ENCODE assay signal across 9 cellular contexts in the genomic region with DNA sequence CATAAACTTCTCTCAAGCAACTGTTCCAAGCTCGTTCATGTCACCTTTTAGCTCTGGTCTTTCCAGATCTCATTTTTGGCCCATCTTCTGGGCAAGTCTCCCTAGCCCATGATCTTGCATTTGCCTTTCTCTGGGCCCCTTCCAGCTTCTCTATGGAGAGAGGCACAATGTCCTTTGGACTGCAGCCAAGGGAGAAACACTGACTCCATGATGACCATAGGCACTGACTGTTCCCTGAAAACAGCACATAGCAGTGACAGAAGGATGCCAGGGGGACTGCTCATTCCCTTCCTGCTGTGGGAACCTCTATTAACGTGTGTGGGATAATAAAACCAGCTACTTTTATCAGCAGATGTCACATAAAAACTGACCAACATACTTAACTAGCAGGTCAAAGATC.
DNase-seq lines count a peak whose midpoint lies in the region; ATAC-seq, FAIRE-seq and TF ChIP-seq lines count a peak whose summit lies in the region.
"Had no signal": no experiment of that assay in that cellular context is flagged by ENCODE, and none has a peak within 500 bp of the region (broad histone marks: within the 10 kb centered on the region; RNA-seq: fewer than 3 reads in every experiment).

No MANE protein-coding gene starts in this region.

- H3K4me3 Mint-ChIP-seq in CD14-positive monocyte, result no peak overlapping the region
- H3K4me3 Mint-ChIP-seq: activated naive CD8-positive, alpha-beta T cell had no signal

- H3K27me3 Mint-ChIP-seq in CD14-positive monocyte (ENCODE audit: low read depth in 3 of 3), result peaks cover 0 to 2% (median 0%) of the 10 kb centered on the region in 3 donors
- H3K27me3 Mint-ChIP-seq: activated naive CD8-positive, alpha-beta T cell had no signal

- H3K27ac ChIP-seq in ascending aorta, result peak overlapping the region; percentile 45 to 57
- peak overlapping the region; percentile 39 for H3K27ac ChIP-seq in right cardiac atrium (ENCODE audit: low read length)
- H3K27ac ChIP-seq in subcutaneous abdominal adipose tissue (ENCODE audit: low read depth, low read length), result peak overlapping the region; percentile 59

- H3K9ac ChIP-seq in subcutaneous abdominal adipose tissue (ENCODE audit: low read length in 5 of 5), result no peak overlapping the region

- H3K27ac Mint-ChIP-seq in CD14-positive monocyte, result peak overlapping the region in 1 of 7 donors; percentile 30
- H3K27ac Mint-ChIP-seq: activated naive CD8-positive, alpha-beta T cell had no signal

- no peaks in the 10 kb centered on the region for H3K36me3 ChIP-seq in ascending aorta
- H3K36me3 ChIP-seq in subcutaneous abdominal adipose tissue (ENCODE audit: control insufficient read depth in 5 of 5, insufficient read depth in 5 of 5, low read length in 5 of 5), result no peaks in the 10 kb centered on the region

- no peaks in the 10 kb centered on the region for H3K9me3 ChIP-seq in ascending aorta
- no peaks in the 10 kb centered on the region for H3K9me3 ChIP-seq in right cardiac atrium (ENCODE audit: control insufficient read depth, low read length)
- no peaks in the 10 kb centered on the region for H3K9me3 ChIP-seq in subcutaneous abdominal adipose tissue (ENCODE audit: control insufficient read depth in 5 of 5, low read length in 5 of 5)

- H3K4me1 ChIP-seq in ascending aorta (no peaks in the 10 kb centered on the region), right cardiac atrium (ENCODE audit: control insufficient read depth, insufficient read depth, low read length) (peaks cover 2% of the 10 kb centered on the region), subcutaneous abdominal adipose tissue (ENCODE audit: control insufficient read depth in 5 of 5, insufficient read depth in 5 of 5, low read length in 5 of 5) (peaks cover 2 to 21% (median 8%) of the 10 kb centered on the region in 5 donors)

- H3K4me3 ChIP-seq in ascending aorta, result no peak overlapping the region
- H3K4me3 ChIP-seq in right cardiac atrium (ENCODE audit: low read length), result no peak overlapping the region
- H3K4me3 ChIP-seq in subcutaneous abdominal adipose tissue (ENCODE audit: low read depth in 1 of 5, low read length in 5 of 5), result no peak overlapping the region

- intact Hi-C loops in ascending aorta (cut with DNase I), result no loop called here
- intact Hi-C loops in right cardiac atrium (cut with DNase I), result no loop called here
- intact Hi-C loops in CD14-positive monocyte (cut with micrococcal nuclease), result no loop called here

- WGBS in right cardiac atrium, result 14% methylated on average over 2 of the region's 2 CpGs

- ATAC-seq in right cardiac atrium (peak; percentile 95 to 96), HG03521 (IDR thresholded peaks at IDR 0.05; ENCODE audit: unreplicated experiment) (no peak)

- H3K27me3 ChIP-seq in ascending aorta (no peaks in the 10 kb centered on the region), right cardiac atrium (ENCODE audit: control insufficient read depth, insufficient read depth) (no peaks in the 10 kb centered on the region), subcutaneous abdominal adipose tissue (ENCODE audit: control insufficient read depth in 5 of 5, insufficient read depth in 4 of 5, low read length in 5 of 5) (no peaks in the 10 kb centered on the region)

- no peaks in the 10 kb centered on the region for H3K4me1 Mint-ChIP-seq in CD14-positive monocyte

- peaks cover 0 to 1% (median 0%) of the 10 kb centered on the region in 7 donors for H3K9me3 Mint-ChIP-seq in CD14-positive monocyte

- no peak for FAIRE-seq in GM19239 (lab: Jason Lieb, UNC)

- TF ChIP-seq CTCF in ascending aorta (IDR thresholded peaks at IDR 0.05), result no peak
- no peak for TF ChIP-seq CTCF in CD14-positive monocyte (IDR thresholded peaks at IDR 0.05)

- DNase-seq in HCEC 1CT, result peak; percentile 86
- DNase-seq in ascending aorta (ENCODE audit: low spot score in 2 of 2), result peak in 1 of 2 donors; percentile 79
- peak; percentile 34 to 78 (median 63) for DNase-seq in right cardiac atrium
- DNase-seq in SKM-1 (lab: John Stamatoyannopoulos, UW; ENCODE audit: unreplicated experiment), result no peak
- DNase-seq in CD14-positive monocyte (ENCODE audit: low spot score), result no peak
- DNase-seq in GM19239 (ENCODE audit: insufficient read length, low spot score), result no peak

- H3K36me3 Mint-ChIP-seq in CD14-positive monocyte, result no peaks in the 10 kb centered on the region
- H3K36me3 Mint-ChIP-seq: activated naive CD8-positive, alpha-beta T cell had no signal

Comparison
In these comparisons a context has a peak if more than half of its experiments do, and no peak if none do; other contexts are left out.
1. DNase-seq: peak in HCEC 1CT (single experiment) and right cardiac atrium (3 of 3); none in SKM-1 (single experiment), CD14-positive monocyte (single experiment) and GM19239 (single experiment).
2. Peak in every context shown above with its lines, with median percentiles within 50 percentile points of each other: H3K27ac ChIP-seq.